In genomic region chr1:77683142-77683835, GRCh38 we compare ENCODE assay signal across 8 cellular contexts. TPM values are rescaled to one million over a fixed set of nuclear protein-coding genes. Genes with fewer than 3 reads are reported as not detected.
DNase-seq lines count a peak whose midpoint lies in the region; ATAC-seq and TF ChIP-seq lines count a peak whose summit lies in the region.

No MANE protein-coding gene starts in this region.

- H3K27me3 Mint-ChIP-seq in type B pancreatic cell = no peaks in the 10 kb centered on the region

- peak; percentile 95 for TF ChIP-seq CTCF in GM12874 (IDR thresholded peaks at IDR 0.05; ENCODE audit: insufficient read depth, low read depth, low read length)
- peak; percentile 94 for TF ChIP-seq CTCF in type B pancreatic cell (conservative IDR thresholded peaks at IDR 0.05)

- ATAC-seq in HG02759 (IDR thresholded peaks at IDR 0.05; ENCODE audit: unreplicated experiment) = peak; percentile 82

- no peaks in the 10 kb centered on the region for H3K36me3 Mint-ChIP-seq in type B pancreatic cell

- H3K4me3 Mint-ChIP-seq in type B pancreatic cell = peak overlapping the region; percentile 93

- DNase-seq in NCI-H1105 treated with DMSO at 0.1 percent for 48 hours (lab: John Stamatoyannopoulos, UW) (peak; percentile 93), SKM-1 treated with dmso at 0.1 percent for 144 hours (lab: John Stamatoyannopoulos, UW; ENCODE audit: unreplicated experiment) (peak; percentile 89), cardiac septum (ENCODE audit: low spot score) (peak; percentile 95), pons (ENCODE audit: low spot score) (peak; percentile 90), type B pancreatic cell (ENCODE audit: extremely low spot score, unreplicated experiment) (peak; percentile 96)
- peak; percentile 76 for DNase-seq in activated naive CD8-positive, alpha-beta T cell treated with anti-CD3 and anti-CD28 coated beads, Interleukin-2, amount 50 U/mL, for 16 hours (ENCODE audit: low read depth, low spot score)

- no peaks in the 10 kb centered on the region for H3K9me3 Mint-ChIP-seq in type B pancreatic cell

- intact Hi-C loops in cardiac septum (cut with DNase I) = loop anchor here (1.0 to 5.0 kb wide), 3 partner anchors 146 to 534 kb away; partner anchors contain the start of gene PIGK

- H3K4me1 Mint-ChIP-seq in type B pancreatic cell (ENCODE audit: unreplicated experiment) = peaks cover 24% of the 10 kb centered on the region

- peak overlapping the region; percentile 98 for H3K27ac Mint-ChIP-seq in type B pancreatic cell

RNA-seq across cellular contexts. Expression of gene ZZZ3, which starts 0.8 kb away (rescaled TPM):
- total RNA-seq in cardiac septum = 35.1 TPM
- total RNA-seq in type B pancreatic cell (ENCODE audit: low replicate concordance) = 49.1 and 51.3 TPM in 2 replicates

Comparison
In these comparisons a context has a peak if more than half of its experiments do, and no peak if none do; other contexts are left out.
1. Peak in every context shown above with its lines: DNase-seq and ATAC-seq.